In genomic region chr9:129412814-129413536, GRCh38 we compare ENCODE assay signal across 1 cellular context.
TF ChIP-seq lines count a peak whose summit lies in the region.

No MANE protein-coding gene starts in this region.

TF ChIP-seq in K562, 482 proteins besides CTCF, POLR2A, EP300 and RAD21 (continued from another document and continues in another):
- no peak for TF ChIP-seq CTCFL (IDR thresholded peaks at IDR 0.05; ENCODE audit: borderline replicate concordance, insufficient read depth, low read depth, low read length, poor library complexity, severe bottlenecking)
- TF ChIP-seq ZFX (CRISPR knock-in tag; IDR thresholded peaks at IDR 0.05) = peak; percentile 60
- no peak for TF ChIP-seq FOXK2 (conservative IDR thresholded peaks at IDR 0.05 in 1 of 2, IDR thresholded peaks at IDR 0.05 in 1 of 2; ENCODE audit: low read depth in 2 of 2)
- TF ChIP-seq CEBPB (tag; IDR thresholded peaks at IDR 0.05) = no peak
- TF ChIP-seq NFRKB (IDR thresholded peaks at IDR 0.05; ENCODE audit: low read depth) = no peak; the same call in 1 of the 2 replicates
- TF ChIP-seq GMEB1 (CRISPR knock-in tag; IDR thresholded peaks at IDR 0.05) = 0 out of 2 replicates have a peak, but pooled peaks have one; percentile 8
- TF ChIP-seq KAT7 (CRISPR knock-in tag; IDR thresholded peaks at IDR 0.05; ENCODE audit: borderline replicate concordance) = no peak
- TF ChIP-seq RREB1 (CRISPR knock-in tag; IDR thresholded peaks at IDR 0.05) = 0 out of 2 replicates have a peak, but pooled peaks have one; percentile 64
- TF ChIP-seq NRF1 (conservative IDR thresholded peaks at IDR 0.05 in 1 of 2, IDR thresholded peaks at IDR 0.05 in 1 of 2) = no peak
- TF ChIP-seq ELF1 (tag; IDR thresholded peaks at IDR 0.05) = no peak
- TF ChIP-seq FOXJ3 (CRISPR knock-in tag; IDR thresholded peaks at IDR 0.05) = no peak
- TF ChIP-seq NFXL1 (CRISPR knock-in tag; IDR thresholded peaks at IDR 0.05) = no peak
- TF ChIP-seq TAF9B (IDR thresholded peaks at IDR 0.05; ENCODE audit: partially characterized antibody) = no peak
- TF ChIP-seq, protein P1, sequence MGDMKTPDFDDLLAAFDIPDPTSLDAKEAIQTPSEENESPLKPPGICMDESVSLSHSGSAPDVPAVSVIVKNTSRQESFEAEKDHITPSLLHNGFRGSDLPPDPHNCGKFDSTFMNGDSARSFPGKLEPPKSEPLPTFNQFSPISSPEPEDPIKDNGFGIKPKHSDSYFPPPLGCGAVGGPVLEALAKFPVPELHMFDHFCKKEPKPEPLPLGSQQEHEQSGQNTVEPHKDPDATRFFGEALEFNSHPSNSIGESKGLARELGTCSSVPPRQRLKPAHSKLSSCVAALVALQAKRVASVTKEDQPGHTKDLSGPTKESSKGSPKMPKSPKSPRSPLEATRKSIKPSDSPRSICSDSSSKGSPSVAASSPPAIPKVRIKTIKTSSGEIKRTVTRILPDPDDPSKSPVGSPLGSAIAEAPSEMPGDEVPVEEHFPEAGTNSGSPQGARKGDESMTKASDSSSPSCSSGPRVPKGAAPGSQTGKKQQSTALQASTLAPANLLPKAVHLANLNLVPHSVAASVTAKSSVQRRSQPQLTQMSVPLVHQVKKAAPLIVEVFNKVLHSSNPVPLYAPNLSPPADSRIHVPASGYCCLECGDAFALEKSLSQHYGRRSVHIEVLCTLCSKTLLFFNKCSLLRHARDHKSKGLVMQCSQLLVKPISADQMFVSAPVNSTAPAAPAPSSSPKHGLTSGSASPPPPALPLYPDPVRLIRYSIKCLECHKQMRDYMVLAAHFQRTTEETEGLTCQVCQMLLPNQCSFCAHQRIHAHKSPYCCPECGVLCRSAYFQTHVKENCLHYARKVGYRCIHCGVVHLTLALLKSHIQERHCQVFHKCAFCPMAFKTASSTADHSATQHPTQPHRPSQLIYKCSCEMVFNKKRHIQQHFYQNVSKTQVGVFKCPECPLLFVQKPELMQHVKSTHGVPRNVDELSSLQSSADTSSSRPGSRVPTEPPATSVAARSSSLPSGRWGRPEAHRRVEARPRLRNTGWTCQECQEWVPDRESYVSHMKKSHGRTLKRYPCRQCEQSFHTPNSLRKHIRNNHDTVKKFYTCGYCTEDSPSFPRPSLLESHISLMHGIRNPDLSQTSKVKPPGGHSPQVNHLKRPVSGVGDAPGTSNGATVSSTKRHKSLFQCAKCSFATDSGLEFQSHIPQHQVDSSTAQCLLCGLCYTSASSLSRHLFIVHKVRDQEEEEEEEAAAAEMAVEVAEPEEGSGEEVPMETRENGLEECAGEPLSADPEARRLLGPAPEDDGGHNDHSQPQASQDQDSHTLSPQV (IDR thresholded peaks at IDR 0.05) = peak; percentile 84
- TF ChIP-seq, protein P2, sequence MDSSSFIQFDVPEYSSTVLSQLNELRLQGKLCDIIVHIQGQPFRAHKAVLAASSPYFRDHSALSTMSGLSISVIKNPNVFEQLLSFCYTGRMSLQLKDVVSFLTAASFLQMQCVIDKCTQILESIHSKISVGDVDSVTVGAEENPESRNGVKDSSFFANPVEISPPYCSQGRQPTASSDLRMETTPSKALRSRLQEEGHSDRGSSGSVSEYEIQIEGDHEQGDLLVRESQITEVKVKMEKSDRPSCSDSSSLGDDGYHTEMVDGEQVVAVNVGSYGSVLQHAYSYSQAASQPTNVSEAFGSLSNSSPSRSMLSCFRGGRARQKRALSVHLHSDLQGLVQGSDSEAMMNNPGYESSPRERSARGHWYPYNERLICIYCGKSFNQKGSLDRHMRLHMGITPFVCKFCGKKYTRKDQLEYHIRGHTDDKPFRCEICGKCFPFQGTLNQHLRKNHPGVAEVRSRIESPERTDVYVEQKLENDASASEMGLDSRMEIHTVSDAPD (CRISPR knock-in tag; IDR thresholded peaks at IDR 0.05) = no peak
- no peak for TF ChIP-seq RFX5 (IDR thresholded peaks at IDR 0.05; ENCODE audit: low read depth, low read length)
- 0 out of 2 replicates have a peak, but pooled peaks have one; percentile 14 for TF ChIP-seq TCF7L2 (IDR thresholded peaks at IDR 0.05; ENCODE audit: low read depth, low read length)
- TF ChIP-seq, protein P3, sequence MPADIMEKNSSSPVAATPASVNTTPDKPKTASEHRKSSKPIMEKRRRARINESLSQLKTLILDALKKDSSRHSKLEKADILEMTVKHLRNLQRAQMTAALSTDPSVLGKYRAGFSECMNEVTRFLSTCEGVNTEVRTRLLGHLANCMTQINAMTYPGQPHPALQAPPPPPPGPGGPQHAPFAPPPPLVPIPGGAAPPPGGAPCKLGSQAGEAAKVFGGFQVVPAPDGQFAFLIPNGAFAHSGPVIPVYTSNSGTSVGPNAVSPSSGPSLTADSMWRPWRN (IDR thresholded peaks at IDR 0.05; ENCODE audit: low read depth) = no peak
- TF ChIP-seq CHD4 (IDR thresholded peaks at IDR 0.05; ENCODE audit: insufficient read depth, insufficient replicate concordance, low read depth, low read length, poor library complexity, severe bottlenecking) = peak; percentile 70
- TF ChIP-seq RB1 (IDR thresholded peaks at IDR 0.05; ENCODE audit: low read depth) = no peak
- no peak for TF ChIP-seq ETV5 (CRISPR knock-in tag; IDR thresholded peaks at IDR 0.05; ENCODE audit: low read depth)
- no peak for TF ChIP-seq THRAP3 (IDR thresholded peaks at IDR 0.05; ENCODE audit: borderline replicate concordance)
- TF ChIP-seq, protein P4, sequence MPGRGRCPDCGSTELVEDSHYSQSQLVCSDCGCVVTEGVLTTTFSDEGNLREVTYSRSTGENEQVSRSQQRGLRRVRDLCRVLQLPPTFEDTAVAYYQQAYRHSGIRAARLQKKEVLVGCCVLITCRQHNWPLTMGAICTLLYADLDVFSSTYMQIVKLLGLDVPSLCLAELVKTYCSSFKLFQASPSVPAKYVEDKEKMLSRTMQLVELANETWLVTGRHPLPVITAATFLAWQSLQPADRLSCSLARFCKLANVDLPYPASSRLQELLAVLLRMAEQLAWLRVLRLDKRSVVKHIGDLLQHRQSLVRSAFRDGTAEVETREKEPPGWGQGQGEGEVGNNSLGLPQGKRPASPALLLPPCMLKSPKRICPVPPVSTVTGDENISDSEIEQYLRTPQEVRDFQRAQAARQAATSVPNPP (IDR thresholded peaks at IDR 0.05; ENCODE audit: borderline replicate concordance, insufficient read depth, insufficient read length) = no peak
- TF ChIP-seq FOSL1 (tag; conservative IDR thresholded peaks at IDR 0.05) = no peak
- no peak for TF ChIP-seq STAT5A (IDR thresholded peaks at IDR 0.05; ENCODE audit: borderline replicate concordance, low read length)
- no peak for TF ChIP-seq CBFB (CRISPR knock-in tag; IDR thresholded peaks at IDR 0.05)
- peak; percentile 90 for TF ChIP-seq NR4A1 (CRISPR knock-in tag; IDR thresholded peaks at IDR 0.05)
- TF ChIP-seq NR4A1 (tag; IDR thresholded peaks at IDR 0.05) = peak; percentile 56; the same call in 1 of the 2 replicates
- TF ChIP-seq ZNF384 (IDR thresholded peaks at IDR 0.05; ENCODE audit: low read depth, low read length) = peak; percentile 51; the same call in 1 of the 2 replicates
- no peak for TF ChIP-seq NUFIP1 (IDR thresholded peaks at IDR 0.05; ENCODE audit: partially characterized antibody)
- no peak for TF ChIP-seq SRF (CRISPR knock-in tag; IDR thresholded peaks at IDR 0.05)
- no peak for TF ChIP-seq PHF20 (IDR thresholded peaks at IDR 0.05; ENCODE audit: partially characterized antibody)
- peak; percentile 70; the same call in 1 of the 2 replicates for TF ChIP-seq E2F3 (CRISPR knock-in tag; IDR thresholded peaks at IDR 0.05)
- TF ChIP-seq MCM2 (IDR thresholded peaks at IDR 0.05; ENCODE audit: low read depth) = no peak
- TF ChIP-seq KLF6 (CRISPR knock-in tag; IDR thresholded peaks at IDR 0.05; ENCODE audit: borderline replicate concordance) = peak; percentile 62
- no peak for TF ChIP-seq CBX1 (IDR thresholded peaks at IDR 0.05; ENCODE audit: low read depth)
- TF ChIP-seq KDM5B (IDR thresholded peaks at IDR 0.05; ENCODE audit: insufficient replicate concordance, low read depth, low read length) = peak; percentile 61
- TF ChIP-seq MAZ (CRISPR knock-in tag; conservative IDR thresholded peaks at IDR 0.05 in 1 of 2, IDR thresholded peaks at IDR 0.05 in 1 of 2) = peak; percentile 10 to 55; a peak in 2 of 4 replicates
- TF ChIP-seq ETV1 (tag; conservative IDR thresholded peaks at IDR 0.05; ENCODE audit: low read depth) = no peak
- no peak for TF ChIP-seq ZNF408 (CRISPR knock-in tag; IDR thresholded peaks at IDR 0.05; ENCODE audit: low read depth)
- TF ChIP-seq, protein P5, sequence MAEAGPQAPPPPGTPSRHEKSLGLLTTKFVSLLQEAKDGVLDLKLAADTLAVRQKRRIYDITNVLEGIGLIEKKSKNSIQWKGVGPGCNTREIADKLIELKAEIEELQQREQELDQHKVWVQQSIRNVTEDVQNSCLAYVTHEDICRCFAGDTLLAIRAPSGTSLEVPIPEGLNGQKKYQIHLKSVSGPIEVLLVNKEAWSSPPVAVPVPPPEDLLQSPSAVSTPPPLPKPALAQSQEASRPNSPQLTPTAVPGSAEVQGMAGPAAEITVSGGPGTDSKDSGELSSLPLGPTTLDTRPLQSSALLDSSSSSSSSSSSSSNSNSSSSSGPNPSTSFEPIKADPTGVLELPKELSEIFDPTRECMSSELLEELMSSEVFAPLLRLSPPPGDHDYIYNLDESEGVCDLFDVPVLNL (CRISPR knock-in tag; IDR thresholded peaks at IDR 0.05; ENCODE audit: low read depth) = no peak
- peak; percentile 45; the same call in 1 of the 2 replicates for TF ChIP-seq ZNF324 (CRISPR knock-in tag; IDR thresholded peaks at IDR 0.05)
- no peak for TF ChIP-seq BRD9 (IDR thresholded peaks at IDR 0.05; ENCODE audit: low read depth, partially characterized antibody)
- 0 out of 2 replicates have a peak, but pooled peaks have one; percentile 44 for TF ChIP-seq MTA3 (IDR thresholded peaks at IDR 0.05; ENCODE audit: borderline replicate concordance)
- peak; percentile 42; the same call in 1 of the 2 replicates for TF ChIP-seq ZNF133 (CRISPR knock-in tag; IDR thresholded peaks at IDR 0.05)
- TF ChIP-seq TCF7 (IDR thresholded peaks at IDR 0.05; ENCODE audit: borderline replicate concordance) = no peak
- TF ChIP-seq, protein P6, sequence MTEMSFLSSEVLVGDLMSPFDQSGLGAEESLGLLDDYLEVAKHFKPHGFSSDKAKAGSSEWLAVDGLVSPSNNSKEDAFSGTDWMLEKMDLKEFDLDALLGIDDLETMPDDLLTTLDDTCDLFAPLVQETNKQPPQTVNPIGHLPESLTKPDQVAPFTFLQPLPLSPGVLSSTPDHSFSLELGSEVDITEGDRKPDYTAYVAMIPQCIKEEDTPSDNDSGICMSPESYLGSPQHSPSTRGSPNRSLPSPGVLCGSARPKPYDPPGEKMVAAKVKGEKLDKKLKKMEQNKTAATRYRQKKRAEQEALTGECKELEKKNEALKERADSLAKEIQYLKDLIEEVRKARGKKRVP (CRISPR knock-in tag; IDR thresholded peaks at IDR 0.05) = 0 out of 2 replicates have a peak, but pooled peaks have one; percentile 6
- TF ChIP-seq SMARCA4 (IDR thresholded peaks at IDR 0.05) = peak; percentile 35; the same call in 1 of the 2 replicates
